8 cellular contexts compared by ENCODE assay signal in genomic region chr13:23980160-23980551, GRCh38.
A peak's percentile ranks its signal among the peaks of the same experiment; 100 is the strongest.
DNase-seq lines count a peak whose midpoint lies in the region; ATAC-seq, FAIRE-seq and TF ChIP-seq lines count a peak whose summit lies in the region.

No MANE protein-coding gene starts in this region.

- DNase-seq in COLO829 (ENCODE audit: low spot score) (peak; percentile 86), HTR-8/SVneo (ENCODE audit: insufficient read length, low spot score) (peak; percentile 45), SK-N-MC (ENCODE audit: low read depth, low spot score) (no peak), Right ventricle myocardium inferior (ENCODE audit: missing footprints) (peak; percentile 89), omental fat pad (ENCODE audit: low spot score) (peak; percentile 70)
- DNase-seq in activated naive CD4-positive, alpha-beta T cell treated with anti-CD3 and anti-CD28 coated beads, Interleukin-2, amount 50 U/mL, for 72 hours (ENCODE audit: low spot score in 2 of 2) = peak; percentile 70 to 84

- intact Hi-C loops in Right ventricle myocardium inferior (cut with DNase I) = no loop called here

- peak overlapping the region; percentile 88 for H3K4me3 ChIP-seq in SK-N-MC

- H3K9ac ChIP-seq in SK-N-MC (ENCODE audit: insufficient read length) = no peak overlapping the region

- no peaks in the 10 kb centered on the region for H3K9me3 Mint-ChIP-seq in activated naive CD4-positive, alpha-beta T cell treated with anti-CD3 and anti-CD28 coated beads, Interleukin-2, amount 50 U/mL, for 72 hours

- H3K36me3 ChIP-seq in SK-N-MC (ENCODE audit: insufficient read depth, low read length) = no peaks in the 10 kb centered on the region

- H3K27ac Mint-ChIP-seq in activated naive CD4-positive, alpha-beta T cell treated with anti-CD3 and anti-CD28 coated beads, Interleukin-2, amount 50 U/mL, for 72 hours = peak overlapping the region in 1 of 2 donors; percentile 91

- no peak overlapping the region for H3K27ac ChIP-seq in SK-N-MC
- H3K27ac ChIP-seq in temporal lobe (ENCODE audit: low read depth, low read length) = peak overlapping the region; percentile 61

- no peaks in the 10 kb centered on the region for H3K9me3 ChIP-seq in SK-N-MC (ENCODE audit: low read depth, low read length)

- no peak for FAIRE-seq in HTR-8/SVneo (lab: Jason Lieb, UNC)

- ATAC-seq in GM21390 (IDR thresholded peaks at IDR 0.05; ENCODE audit: unreplicated experiment) (peak; percentile 91), Right ventricle myocardium inferior (peak; percentile 85), omental fat pad (ENCODE audit: low FRiP score) (peak; percentile 86)
- ATAC-seq in activated naive CD4-positive, alpha-beta T cell treated with anti-CD3 and anti-CD28 coated beads, Interleukin-2, amount 50 U/mL, for 72 hours = peak; percentile 91 to 97

- no peaks in the 10 kb centered on the region for H3K36me3 Mint-ChIP-seq in activated naive CD4-positive, alpha-beta T cell treated with anti-CD3 and anti-CD28 coated beads, Interleukin-2, amount 50 U/mL, for 72 hours

- TF ChIP-seq CTCF in omental fat pad (IDR thresholded peaks at IDR 0.05) = no peak
